In the genomic region with DNA sequence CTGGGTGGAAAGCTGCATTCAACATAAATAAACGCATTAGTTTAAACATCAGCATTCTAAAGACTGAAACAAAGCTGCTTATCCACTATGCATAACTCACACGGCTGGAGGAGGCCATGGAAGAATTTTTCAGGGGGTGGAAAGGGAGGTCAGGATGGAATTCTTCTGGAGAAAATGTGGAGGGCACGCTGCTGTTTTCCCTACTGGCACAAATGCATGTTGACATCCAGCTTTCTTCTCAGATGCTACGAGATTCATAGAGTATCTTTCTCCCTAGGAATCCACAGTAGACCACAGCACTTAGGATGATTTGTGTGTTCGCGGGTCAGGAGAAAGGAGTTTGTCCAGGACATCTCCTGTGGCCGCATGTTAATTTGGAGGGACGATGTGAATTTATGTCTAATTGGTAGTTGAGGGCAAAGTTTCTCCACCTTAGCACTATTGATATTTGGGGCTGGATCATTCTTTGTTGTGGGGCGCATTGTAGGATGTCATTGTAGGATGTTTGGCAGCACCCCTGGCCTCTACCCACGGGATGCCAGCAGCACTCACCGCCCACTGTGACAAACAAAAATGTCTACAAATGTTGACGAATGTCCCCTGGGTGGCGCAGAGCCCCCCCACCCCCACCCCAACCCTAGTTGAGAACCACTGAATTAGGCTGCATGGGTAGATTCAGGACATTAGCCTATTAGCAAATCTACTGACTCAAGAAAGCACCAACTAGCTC, we compare ENCODE assay signal across 1 cellular context.
TF ChIP-seq lines count a peak whose summit lies in the region.

No MANE protein-coding gene starts in this region.

TF ChIP-seq in IMR-90, 13 proteins besides CTCF, POLR2A, EP300 and RAD21 (continued from another document):
- TF ChIP-seq BHLHE40 (IDR thresholded peaks at IDR 0.05; ENCODE audit: low read depth, low read length) (no peak), RFX5 (IDR thresholded peaks at IDR 0.05; ENCODE audit: low read depth, low read length) (no peak), MAZ (IDR thresholded peaks at IDR 0.05; ENCODE audit: borderline replicate concordance, low read depth, low read length) (no peak), RCOR1 (IDR thresholded peaks at IDR 0.05; ENCODE audit: insufficient replicate concordance, low read length) (no peak), NFE2L2 (IDR thresholded peaks at IDR 0.05; ENCODE audit: low read depth, low read length) (no peak), MXI1 (IDR thresholded peaks at IDR 0.05; ENCODE audit: borderline replicate concordance, low read depth, low read length) (no peak), ELK1 (IDR thresholded peaks at IDR 0.05; ENCODE audit: borderline replicate concordance, low read depth, low read length) (no peak), MAFK (IDR thresholded peaks at IDR 0.05; ENCODE audit: low read depth, low read length) (no peak), SMC3 (IDR thresholded peaks at IDR 0.05; ENCODE audit: low read depth, low read length) (no peak)
- TF ChIP-seq, protein P1, sequence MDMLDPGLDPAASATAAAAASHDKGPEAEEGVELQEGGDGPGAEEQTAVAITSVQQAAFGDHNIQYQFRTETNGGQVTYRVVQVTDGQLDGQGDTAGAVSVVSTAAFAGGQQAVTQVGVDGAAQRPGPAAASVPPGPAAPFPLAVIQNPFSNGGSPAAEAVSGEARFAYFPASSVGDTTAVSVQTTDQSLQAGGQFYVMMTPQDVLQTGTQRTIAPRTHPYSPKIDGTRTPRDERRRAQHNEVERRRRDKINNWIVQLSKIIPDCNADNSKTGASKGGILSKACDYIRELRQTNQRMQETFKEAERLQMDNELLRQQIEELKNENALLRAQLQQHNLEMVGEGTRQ (IDR thresholded peaks at IDR 0.05; ENCODE audit: low read depth, low read length): no peak
TF ChIP-seq in IMR-90: peak in this region for 0.
